ENCODE assay signal across 18 cellular contexts in genomic region chr16:56982695-56983094, GRCh38. TPM values are rescaled to one million over a fixed set of nuclear protein-coding genes. Genes with fewer than 3 reads are reported as not detected.
A peak's percentile ranks its signal among the peaks of the same experiment; 100 is the strongest.
DNase-seq lines count a peak whose midpoint lies in the region; ATAC-seq and TF ChIP-seq lines count a peak whose summit lies in the region.
"Had no signal": no experiment of that assay in that cellular context is flagged by ENCODE, and none has a peak within 500 bp of the region (broad histone marks: within the 10 kb centered on the region; RNA-seq: fewer than 3 reads in every experiment).

No MANE protein-coding gene starts in this region.

- H3K79me2 ChIP-seq in OCI-LY7 (ENCODE audit: insufficient read depth, low read depth, low read length) (peaks cover 21% of the 10 kb centered on the region), PC-3 (ENCODE audit: low read length) (no peaks in the 10 kb centered on the region)

- ATAC-seq in stimulated activated naive CD8-positive, alpha-beta T cell treated with anti-CD3 and anti-CD28 coated beads, Interleukin-15, Interleukin-2, amounts not matched to agents 100 U/mL and 50 U/mL, for 24 hours, result no peak
- ATAC-seq in left cardiac atrium (no peak), PC-3 (no peak), HG02588 (IDR thresholded peaks at IDR 0.05; ENCODE audit: unreplicated experiment) (no peak)
- ATAC-seq: foreskin keratinocyte had no signal

- TF ChIP-seq CTCF in OCI-LY7 (conservative IDR thresholded peaks at IDR 0.05; ENCODE audit: low read length) (no peak), colonic mucosa (IDR thresholded peaks at IDR 0.05) (no peak), type B pancreatic cell (conservative IDR thresholded peaks at IDR 0.05) (no peak), PC-3 (conservative IDR thresholded peaks at IDR 0.05; ENCODE audit: low read depth, low read length) (no peak)

- H3K9me3 ChIP-seq in OCI-LY7 (ENCODE audit: low read length) (no peaks in the 10 kb centered on the region), colonic mucosa (no peaks in the 10 kb centered on the region), PC-3 (ENCODE audit: low read length) (no peaks in the 10 kb centered on the region)
- H3K9me3 ChIP-seq: spleen had no signal

- POLR2A ChIA-PET in OCI-LY7 (lab: Charles Lee), result interaction anchor here (1.0 kb wide), 2 partner anchors 49 to 57 kb away, joined by 3 read pairs; no protein-coding TSS in a partner anchor
- POLR2A ChIA-PET in PC-3 (lab: Charles Lee; ENCODE audit: unreplicated experiment), result no interaction called here

- H3K9me2 ChIP-seq in OCI-LY7 (ENCODE audit: insufficient read depth, low read length) (no peaks in the 10 kb centered on the region), PC-3 (replicated peaks; ENCODE audit: low read length) (no peaks in the 10 kb centered on the region)

- no peak overlapping the region for H3K4me3 ChIP-seq in OCI-LY7 (ENCODE audit: low read depth, low read length, poor library complexity, severe bottlenecking)
- no peak overlapping the region for H3K4me3 ChIP-seq in colonic mucosa
- H3K4me3 ChIP-seq in PC-3 (ENCODE audit: low read length), result no peak overlapping the region
- H3K4me3 ChIP-seq: spleen had no signal

- CTCF ChIA-PET in OCI-LY7 (lab: Charles Lee; ENCODE audit: unreplicated experiment), result interaction anchor here (0.9 to 1.6 kb wide), 2 partner anchors 17 to 64 kb away, joined by 3 read pairs; no protein-coding TSS in a partner anchor
- CTCF ChIA-PET in PC-3 (lab: Charles Lee), result no interaction called here

- peaks cover 47% of the 10 kb centered on the region for H3K36me3 Mint-ChIP-seq in stimulated activated naive CD8-positive, alpha-beta T cell treated with anti-CD3 and anti-CD28 coated beads, Interleukin-15, Interleukin-2, amounts not matched to agents 100 ng/mL and 50 ng/mL, for 24 hours (ENCODE audit: low read depth)
- H3K36me3 Mint-ChIP-seq in type B pancreatic cell, result no peaks in the 10 kb centered on the region

- BruUV-seq in OCI-LY7 (replicated peaks; lab: Mats Ljungman, UMichigan), result no TSS peak
- BruUV-seq in PC-3 (replicated peaks; lab: Mats Ljungman, UMichigan), result no TSS peak

- peaks cover 82% of the 10 kb centered on the region for H3K4me1 Mint-ChIP-seq in stimulated activated naive CD8-positive, alpha-beta T cell treated with anti-CD3 and anti-CD28 coated beads, Interleukin-15, Interleukin-2, amounts not matched to agents 100 ng/mL and 50 ng/mL, for 24 hours (ENCODE audit: low read depth)
- H3K4me1 Mint-ChIP-seq in type B pancreatic cell (ENCODE audit: unreplicated experiment), result peaks cover 3% of the 10 kb centered on the region

- H3K27me3 Mint-ChIP-seq in stimulated activated naive CD8-positive, alpha-beta T cell treated with anti-CD3 and anti-CD28 coated beads, Interleukin-15, Interleukin-2, amounts not matched to agents 100 ng/mL and 50 ng/mL, for 24 hours, result no peaks in the 10 kb centered on the region
- H3K27me3 Mint-ChIP-seq in type B pancreatic cell, result peaks cover 28% of the 10 kb centered on the region
- H3K27me3 Mint-ChIP-seq: central memory CD8-positive, alpha-beta T cell had no signal

- no peaks in the 10 kb centered on the region for H4K20me1 ChIP-seq in OCI-LY7 (ENCODE audit: insufficient read depth, low read length)
- H4K20me1 ChIP-seq in PC-3 (ENCODE audit: low read length), result no peaks in the 10 kb centered on the region

- H3K36me3 ChIP-seq in OCI-LY7 (ENCODE audit: insufficient read depth, low read length), result peaks cover 27% of the 10 kb centered on the region; the same call in 1 of the 2 replicates
- H3K36me3 ChIP-seq in colonic mucosa, result no peaks in the 10 kb centered on the region
- H3K36me3 ChIP-seq in PC-3 (ENCODE audit: low read depth, low read length), result no peaks in the 10 kb centered on the region

- H3K4me1 ChIP-seq in OCI-LY7 (ENCODE audit: insufficient read depth, low read length, poor library complexity, severe bottlenecking) (peaks cover 100% of the 10 kb centered on the region), colonic mucosa (peaks cover 23% of the 10 kb centered on the region), PC-3 (ENCODE audit: insufficient read depth, low read length) (peaks cover 6% of the 10 kb centered on the region; the same call in 1 of the 2 replicates)

- H3K9ac ChIP-seq in colonic mucosa (ENCODE audit: low read depth in 2 of 2, low read length in 2 of 2) (no peak overlapping the region), PC-3 (ENCODE audit: low read length) (no peak overlapping the region)

- peak overlapping the region; percentile 89 for H3K4me2 ChIP-seq in OCI-LY7 (ENCODE audit: low read length)
- no peak overlapping the region for H3K4me2 ChIP-seq in PC-3 (ENCODE audit: low read length)

- no peaks in the 10 kb centered on the region for H3F3A ChIP-seq in PC-3 (ENCODE audit: low read length, unreplicated experiment)

- H3K27ac ChIP-seq in OCI-LY7 (ENCODE audit: low read depth, low read length, poor library complexity, severe bottlenecking) (peak overlapping the region; percentile 80), colonic mucosa (peak overlapping the region; percentile 69), PC-3 (ENCODE audit: low read length) (no peak overlapping the region)
- H3K27ac ChIP-seq: foreskin keratinocyte, HL-60 had no signal

- intact Hi-C loops in OCI-LY7 (cut with micrococcal nuclease; ENCODE audit: unreplicated experiment), result no loop called here
- intact Hi-C loops in colonic mucosa (cut with DNase I), result no loop called here
- intact Hi-C loops in left cardiac atrium (cut with DNase I), result no loop called here
- intact Hi-C loops in PC-3 (cut with micrococcal nuclease), result no loop called here

- no peak for DNase-seq in stimulated activated naive CD8-positive, alpha-beta T cell treated with anti-CD3 and anti-CD28 coated beads, Interleukin-15, Interleukin-2, amounts not matched to agents 100 U/mL and 50 U/mL, for 24 hours
- DNase-seq in OCI-LY7 (ENCODE audit: low spot score), result no peak
- DNase-seq in colonic mucosa, result no peak
- no peak for DNase-seq in type B pancreatic cell (ENCODE audit: extremely low spot score, unreplicated experiment)
- no peak for DNase-seq in left cardiac atrium
- DNase-seq in PC-3, result no peak
- DNase-seq: activated CD4-positive, alpha-beta T cell treated with anti-CD3 and anti-CD28 coated beads for 4 hours; erythroblast; foreskin keratinocyte; hypothalamus; NCI-H2171; NCI-H524 treated with DMSO at 0.1 percent for 48 hours; nucleus accumbens had no signal

- H3K27me3 ChIP-seq in colonic mucosa, result no peaks in the 10 kb centered on the region
- H3K27me3 ChIP-seq in PC-3 (ENCODE audit: low read length), result no peaks in the 10 kb centered on the region
- H3K27me3 ChIP-seq: foreskin keratinocyte, spleen had no signal

- H2AFZ ChIP-seq in OCI-LY7 (ENCODE audit: low read length) (no peak overlapping the region), PC-3 (ENCODE audit: low read length) (no peak overlapping the region)

- peak overlapping the region; percentile 43 for H3K27ac Mint-ChIP-seq in stimulated activated naive CD8-positive, alpha-beta T cell treated with anti-CD3 and anti-CD28 coated beads, Interleukin-15, Interleukin-2, amounts not matched to agents 100 ng/mL and 50 ng/mL, for 24 hours
- peak overlapping the region; percentile 10 for H3K27ac Mint-ChIP-seq in type B pancreatic cell

- no peak overlapping the region for H3K4me3 Mint-ChIP-seq in stimulated activated naive CD8-positive, alpha-beta T cell treated with anti-CD3 and anti-CD28 coated beads, Interleukin-15, Interleukin-2, amounts not matched to agents 100 ng/mL and 50 ng/mL, for 24 hours
- H3K4me3 Mint-ChIP-seq in type B pancreatic cell, result no peak overlapping the region
- H3K4me3 Mint-ChIP-seq: central memory CD8-positive, alpha-beta T cell had no signal

- H3K9me3 Mint-ChIP-seq in stimulated activated naive CD8-positive, alpha-beta T cell treated with anti-CD3 and anti-CD28 coated beads, Interleukin-15, Interleukin-2, amounts not matched to agents 100 ng/mL and 50 ng/mL, for 24 hours, result no peaks in the 10 kb centered on the region
- H3K9me3 Mint-ChIP-seq in type B pancreatic cell, result no peaks in the 10 kb centered on the region
- H3K9me3 Mint-ChIP-seq: central memory CD8-positive, alpha-beta T cell had no signal

RNA-seq across cellular contexts. Expression of gene NLRC5, which starts 6.7 kb away (rescaled TPM):
- 156 and 199 TPM in 2 replicates for total RNA-seq in OCI-LY7 (2014; rRNA removed; shearing (Covaris generic))
- total RNA-seq in OCI-LY7 (2022), result 305 and 310 TPM in 2 replicates
- 10 to 100 TPM; 78.1 to 79.7 TPM for total RNA-seq in colonic mucosa
- 1.7 and 2.7 TPM in 2 replicates for total RNA-seq in type B pancreatic cell (ENCODE audit: low replicate concordance)
- 10 to 100 TPM; 14.2 to 31.5 TPM for total RNA-seq in left cardiac atrium
- total RNA-seq in PC-3 (2014; rRNA removed), result 0.98 and 4.4 TPM in 2 replicates

RNA-seq across cellular contexts. Expression of gene CETP, which starts 20.9 kb away (rescaled TPM):
- 0.54 and 0.67 TPM in 2 replicates for total RNA-seq in OCI-LY7 (2014; rRNA removed; shearing (Covaris generic))
- total RNA-seq in OCI-LY7 (2022) (0.41 and 0.65 TPM in 2 replicates), colonic mucosa (not detected), type B pancreatic cell (ENCODE audit: low replicate concordance) (not detected in 2 replicates), left cardiac atrium (under 1 TPM; 0.16 to 0.65 TPM), PC-3 (2014; rRNA removed) (not detected in 2 replicates)
- total RNA-seq: foreskin keratinocyte had no signal

RNA-seq across cellular contexts. Expression of gene HERPUD1, which starts 50.8 kb away (rescaled TPM):
- total RNA-seq in OCI-LY7 (2014; rRNA removed; shearing (Covaris generic)), result 121 and 140 TPM in 2 replicates
- total RNA-seq in OCI-LY7 (2022), result 294 and 342 TPM in 2 replicates
- total RNA-seq in colonic mucosa, result 100 to 1,000 TPM; 130 to 194 TPM
- 98.8 and 155 TPM in 2 replicates for total RNA-seq in type B pancreatic cell (ENCODE audit: low replicate concordance)
- total RNA-seq in left cardiac atrium, result 100 to 1,000 TPM; 105 to 113 TPM
- 50.1 and 54.9 TPM in 2 replicates for total RNA-seq in PC-3 (2014; rRNA removed)
